Comparison of ENCODE assay signal across 8 cellular contexts in genomic region chr17:36600936-36601302, GRCh38. TPM values are rescaled to one million over a fixed set of nuclear protein-coding genes. Genes with fewer than 3 reads are reported as not detected.
DNase-seq lines count a peak whose midpoint lies in the region; ATAC-seq and TF ChIP-seq lines count a peak whose summit lies in the region.

No MANE protein-coding gene starts in this region.

- peaks cover 29% of the 10 kb centered on the region for H3K4me1 Mint-ChIP-seq in type B pancreatic cell (ENCODE audit: unreplicated experiment)

- peak overlapping the region; percentile 98 for H3K4me2 ChIP-seq in KMS-11

- no peaks in the 10 kb centered on the region for H4K20me1 ChIP-seq in KMS-11 (ENCODE audit: insufficient read depth)

- no peak for DNase-seq in breast epithelium (ENCODE audit: low spot score in 2 of 2)
- no peak for DNase-seq in lower lobe of right lung
- DNase-seq in type B pancreatic cell (ENCODE audit: extremely low spot score, unreplicated experiment), result no peak
- no peak for DNase-seq in DMS53 (lab: John Stamatoyannopoulos, UW)

- no peaks in the 10 kb centered on the region for H3K27me3 Mint-ChIP-seq in type B pancreatic cell

- intact Hi-C loops in breast epithelium (cut with DNase I; ENCODE audit: low total_unique reads) (loop anchor here (5.0 kb wide), 1 partner anchor 911 kb away; no protein-coding TSS in a partner anchor), lower lobe of right lung (cut with DNase I) (no loop called here)

- no peaks in the 10 kb centered on the region for H3K27me3 ChIP-seq in KMS-11 (ENCODE audit: insufficient read depth, low read depth)
- no peaks in the 10 kb centered on the region for H3K27me3 ChIP-seq in breast epithelium
- H3K27me3 ChIP-seq in lower lobe of right lung (ENCODE audit: low read depth), result no peaks in the 10 kb centered on the region

- H3K9me3 ChIP-seq in breast epithelium, result no peaks in the 10 kb centered on the region
- no peaks in the 10 kb centered on the region for H3K9me3 ChIP-seq in lower lobe of right lung

- H3K9me3 Mint-ChIP-seq in type B pancreatic cell, result no peaks in the 10 kb centered on the region

- peak overlapping the region; percentile 88 for H3K27ac Mint-ChIP-seq in type B pancreatic cell

- no peak overlapping the region for H3K4me3 ChIP-seq in KMS-11 (IDR thresholded peaks at IDR 0.05; ENCODE audit: insufficient read depth, low read depth, low read length)
- peak overlapping the region; percentile 57 to 92 (median 88) for H3K4me3 ChIP-seq in breast epithelium
- H3K4me3 ChIP-seq in lower lobe of right lung, result peak overlapping the region; percentile 88

- peaks cover 28% of the 10 kb centered on the region; the same call in 1 of the 2 replicates for H3K79me2 ChIP-seq in KMS-11 (ENCODE audit: insufficient read depth, low read depth)

- no peak for TF ChIP-seq POLR2A in breast epithelium (IDR thresholded peaks at IDR 0.05)

- no peaks in the 10 kb centered on the region for H3K36me3 ChIP-seq in KMS-11 (ENCODE audit: insufficient read depth)
- H3K36me3 ChIP-seq in breast epithelium, result no peaks in the 10 kb centered on the region
- no peaks in the 10 kb centered on the region for H3K36me3 ChIP-seq in lower lobe of right lung

- ATAC-seq in GM19023 (IDR thresholded peaks at IDR 0.05; ENCODE audit: unreplicated experiment) (peak; percentile 10), lower lobe of right lung (peak in 1 of 2 donors; percentile 12), HG03135 (IDR thresholded peaks at IDR 0.05; ENCODE audit: unreplicated experiment) (no peak), HG03460 (IDR thresholded peaks at IDR 0.05; ENCODE audit: unreplicated experiment) (no peak)

- TF ChIP-seq CTCF in KMS-11 (conservative IDR thresholded peaks at IDR 0.05; ENCODE audit: low read depth, low read length) (no peak), breast epithelium (IDR thresholded peaks at IDR 0.05) (no peak), lower lobe of right lung (IDR thresholded peaks at IDR 0.05) (no peak), type B pancreatic cell (conservative IDR thresholded peaks at IDR 0.05) (no peak)

- H3K4me3 Mint-ChIP-seq in type B pancreatic cell, result peak overlapping the region; percentile 90

- peak overlapping the region; percentile 69; the same call in 1 of the 2 replicates for H2AFZ ChIP-seq in KMS-11 (ENCODE audit: low read depth)

- peaks cover 4% of the 10 kb centered on the region for H3K36me3 Mint-ChIP-seq in type B pancreatic cell

- peaks cover 21% of the 10 kb centered on the region for H3K4me1 ChIP-seq in KMS-11 (ENCODE audit: low read depth, poor library complexity, severe bottlenecking)
- H3K4me1 ChIP-seq in breast epithelium, result peaks cover 3 to 7% of the 10 kb centered on the region in 2 donors
- peaks cover 26% of the 10 kb centered on the region for H3K4me1 ChIP-seq in lower lobe of right lung

- peak overlapping the region; percentile 93 for H3K9ac ChIP-seq in KMS-11

- H3K27ac ChIP-seq in KMS-11 (peak overlapping the region; percentile 80), breast epithelium (peak overlapping the region; percentile 72 to 86), lower lobe of right lung (peak overlapping the region; percentile 86)

RNA-seq across cellular contexts. Expression of gene MRM1, which starts 0.5 kb away (rescaled TPM):
- total RNA-seq in breast epithelium (1 to 10 TPM; 4.8 to 7.5 (median 7.2) TPM), lower lobe of right lung (6.6 TPM), type B pancreatic cell (ENCODE audit: low replicate concordance) (9.7 and 11.8 TPM in 2 replicates)

RNA-seq across cellular contexts. Expression of gene DHRS11, which starts 9.2 kb away (rescaled TPM):
- 10 to 100 TPM; 11.4 to 14.1 (median 11.5) TPM for total RNA-seq in breast epithelium
- total RNA-seq in lower lobe of right lung, result 5.9 TPM
- total RNA-seq in type B pancreatic cell (ENCODE audit: low replicate concordance), result 30.0 and 60.0 TPM in 2 replicates

RNA-seq across cellular contexts. Expression of gene GGNBP2, which starts 56.2 kb away (rescaled TPM):
- 10 to 100 TPM; 60.6 to 85.5 (median 84.0) TPM for total RNA-seq in breast epithelium
- total RNA-seq in lower lobe of right lung, result 74.8 TPM
- 63.7 and 72.0 TPM in 2 replicates for total RNA-seq in type B pancreatic cell (ENCODE audit: low replicate concordance)
